In the genomic region with DNA sequence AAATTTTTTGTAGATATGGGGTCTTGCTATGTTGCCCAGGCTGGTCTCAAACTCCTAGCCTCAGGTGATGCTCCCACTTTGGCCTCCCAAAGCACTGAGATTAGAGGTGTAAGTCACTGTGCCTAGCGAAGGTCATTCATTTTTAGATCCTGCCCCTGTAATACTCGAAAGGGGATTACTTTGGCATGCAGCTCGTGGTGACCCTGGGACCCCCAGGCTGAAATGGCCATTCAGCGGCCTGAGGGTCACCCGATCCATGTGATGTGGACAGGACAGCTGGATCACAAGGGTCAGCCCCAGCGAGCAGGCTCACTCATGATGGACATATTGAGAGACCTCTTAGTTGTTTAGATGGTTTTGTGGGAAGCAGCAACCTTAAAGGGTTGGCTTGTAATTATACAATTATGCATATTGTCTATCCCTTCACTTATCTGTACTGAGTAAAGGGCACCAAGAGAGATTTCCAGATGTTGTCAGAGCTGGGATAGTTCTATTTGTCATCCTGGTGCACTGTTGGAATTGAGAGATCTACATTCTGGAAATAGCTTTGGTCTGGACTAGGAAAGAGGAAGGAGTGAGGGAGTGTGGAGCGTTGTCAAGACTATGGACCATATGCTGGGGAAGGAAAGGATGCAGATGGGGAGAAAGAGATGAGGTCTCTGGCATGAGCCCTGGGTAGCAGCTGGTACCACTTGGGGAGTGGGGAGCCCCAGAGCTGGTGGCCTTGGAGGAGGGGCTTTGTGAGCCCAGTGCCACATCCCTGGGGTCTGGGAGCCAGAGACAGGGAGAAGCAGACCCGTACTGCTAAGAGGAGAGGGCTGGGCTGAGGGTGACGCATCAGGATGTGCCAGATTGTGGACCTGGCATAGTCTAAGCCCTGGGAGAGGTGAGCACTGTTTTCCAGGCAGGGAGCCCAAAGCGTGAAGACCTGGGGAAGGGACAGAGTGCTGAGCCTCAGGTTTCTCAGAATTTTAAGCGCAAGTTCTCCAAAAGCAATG, we compare ENCODE assay signal across 20 cellular contexts. TPM values are rescaled to one million over a fixed set of nuclear protein-coding genes. Genes with fewer than 3 reads are reported as not detected.
DNase-seq lines count a peak whose midpoint lies in the region; ATAC-seq and TF ChIP-seq lines count a peak whose summit lies in the region.
"Had no signal": no experiment of that assay in that cellular context is flagged by ENCODE, and none has a peak within 500 bp of the region (broad histone marks: within the 10 kb centered on the region; RNA-seq: fewer than 3 reads in every experiment).

No MANE protein-coding gene starts in this region.

- ATAC-seq in GM21723 (IDR thresholded peaks at IDR 0.05; ENCODE audit: unreplicated experiment): no peak
- no peak for ATAC-seq in activated CD4-positive, alpha-beta T cell treated with anti-CD3 and anti-CD28 coated beads for 36 hours
- ATAC-seq: Right ventricle myocardium inferior had no signal

- intact Hi-C loops in cardiac septum (cut with DNase I): no loop called here
- intact Hi-C loops in left ventricle myocardium inferior (cut with micrococcal nuclease): no loop called here
- intact Hi-C loops in activated CD4-positive, alpha-beta T cell treated with anti-CD3 and anti-CD28 coated beads for 36 hours (cut with DNase I, micrococcal nuclease): no loop called here

- no peaks in the 10 kb centered on the region for H3K36me3 ChIP-seq in left ventricle myocardium inferior
- H3K36me3 ChIP-seq: SJSA1 had no signal

- H3K4me3 ChIP-seq in left ventricle myocardium inferior: no peak overlapping the region
- H3K4me3 ChIP-seq: SJSA1 had no signal

- CTCF ChIA-PET in activated CD4-positive, alpha-beta T cell treated with anti-CD3 and anti-CD28 coated beads for 36 hours (lab: Charles Lee): interaction anchor here (1.3 kb wide), 1 partner anchor 98 kb away, joined by 4 read pairs; no protein-coding TSS in a partner anchor

- DNase-seq in cardiac septum (ENCODE audit: low spot score) (peak; percentile 70), left ventricle myocardium inferior (no peak), cerebellar cortex (ENCODE audit: low spot score) (peak; percentile 80), mesenteric fat pad (ENCODE audit: low spot score) (peak; percentile 59)
- no peak for DNase-seq in activated CD4-positive, CD25-positive, alpha-beta regulatory T cell treated with anti-CD3 and anti-CD28 coated beads, Interleukin-2, amount 50 U/mL, for 72 hours
- no peak for DNase-seq in activated CD4-positive, alpha-beta T cell treated with anti-CD3 and anti-CD28 coated beads for 36 hours
- DNase-seq: DMS79, Karpas-422, MV-4-11, NCI-H1105 treated with DMSO at 0.1 percent for 48 hours, NCI-H1694, NCI-H2081, NCI-H2171, NCI-H345, NCI-H524 treated with DMSO at 0.1 percent for 48 hours, NCI-H82 had no signal

- H3K27me3 Mint-ChIP-seq in activated CD4-positive, alpha-beta T cell treated with anti-CD3 and anti-CD28 coated beads for 36 hours: no peaks in the 10 kb centered on the region

- H3K4me3 Mint-ChIP-seq in activated CD4-positive, alpha-beta T cell treated with anti-CD3 and anti-CD28 coated beads for 36 hours: no peak overlapping the region

- no peaks in the 10 kb centered on the region for H3K36me3 Mint-ChIP-seq in activated CD4-positive, alpha-beta T cell treated with anti-CD3 and anti-CD28 coated beads for 36 hours (ENCODE audit: low read depth)

- POLR2A ChIA-PET in activated CD4-positive, alpha-beta T cell treated with anti-CD3 and anti-CD28 coated beads for 36 hours (lab: Charles Lee): no interaction called here

- no peak overlapping the region for H3K27ac ChIP-seq in left ventricle myocardium inferior (replicated peaks)
- H3K27ac ChIP-seq: C4-2B, SJSA1 had no signal

- H3K9me3 Mint-ChIP-seq in activated CD4-positive, alpha-beta T cell treated with anti-CD3 and anti-CD28 coated beads for 36 hours (ENCODE audit: low read depth): no peaks in the 10 kb centered on the region

- no peaks in the 10 kb centered on the region for H3K4me1 ChIP-seq in left ventricle myocardium inferior
- H3K4me1 ChIP-seq: SJSA1 had no signal

- no peak overlapping the region for H3K27ac Mint-ChIP-seq in activated CD4-positive, alpha-beta T cell treated with anti-CD3 and anti-CD28 coated beads for 36 hours

- H3K4me1 Mint-ChIP-seq in activated CD4-positive, alpha-beta T cell treated with anti-CD3 and anti-CD28 coated beads for 36 hours: no peaks in the 10 kb centered on the region

- no peaks in the 10 kb centered on the region for H3K27me3 ChIP-seq in left ventricle myocardium inferior (ENCODE audit: low read depth)
- H3K27me3 ChIP-seq: SJSA1 had no signal

- no peak for TF ChIP-seq CTCF in left ventricle myocardium inferior (IDR thresholded peaks at IDR 0.05; ENCODE audit: borderline replicate concordance)

- no peaks in the 10 kb centered on the region for H3K9me3 ChIP-seq in left ventricle myocardium inferior (replicated peaks)
- H3K9me3 ChIP-seq: SJSA1 had no signal

RNA-seq across cellular contexts. Expression of gene RHBDD3, which starts 15.5 kb away (rescaled TPM):
- total RNA-seq in cardiac septum (16.7 TPM), left ventricle myocardium inferior (15.0 TPM), mesenteric fat pad (19.2 TPM)
- 10 to 100 TPM; 23.2 to 25.3 TPM for total RNA-seq in activated CD4-positive, alpha-beta T cell treated with anti-CD3 and anti-CD28 coated beads for 36 hours

RNA-seq across cellular contexts. Expression of gene EWSR1, which starts 15.8 kb away (rescaled TPM):
- total RNA-seq in cardiac septum (138 TPM), left ventricle myocardium inferior (122 TPM), mesenteric fat pad (191 TPM)
- 100 to 1,000 TPM; 326 to 567 TPM for total RNA-seq in activated CD4-positive, alpha-beta T cell treated with anti-CD3 and anti-CD28 coated beads for 36 hours

RNA-seq across cellular contexts. Expression of gene EMID1, which starts 46.6 kb away (rescaled TPM):
- 1.3 TPM for total RNA-seq in cardiac septum
- 0.74 TPM for total RNA-seq in left ventricle myocardium inferior
- 1.4 TPM for total RNA-seq in mesenteric fat pad
- not detected for total RNA-seq in activated CD4-positive, alpha-beta T cell treated with anti-CD3 and anti-CD28 coated beads for 36 hours

RNA-seq across cellular contexts. Expression of gene GAS2L1, which starts 54.2 kb away (rescaled TPM):
- total RNA-seq in cardiac septum (13.0 TPM), left ventricle myocardium inferior (22.4 TPM), mesenteric fat pad (36.2 TPM)
- total RNA-seq in activated CD4-positive, alpha-beta T cell treated with anti-CD3 and anti-CD28 coated beads for 36 hours: under 1 TPM; 0.84 to 0.98 TPM

Comparison
In these comparisons a context has a peak if more than half of its experiments do, and no peak if none do; other contexts are left out.
1. DNase-seq: peak in cardiac septum (single experiment), cerebellar cortex (single experiment) and mesenteric fat pad (single experiment); none in left ventricle myocardium inferior (single experiment), activated CD4-positive, CD25-positive, alpha-beta regulatory T cell treated with anti-CD3 and anti-CD28 coated beads, Interleukin-2, amount 50 U/mL, for 72 hours (single experiment) and activated CD4-positive, alpha-beta T cell treated with anti-CD3 and anti-CD28 coated beads for 36 hours (single experiment).